Comparison of ENCODE assay signal across 8 cellular contexts in the genomic region with DNA sequence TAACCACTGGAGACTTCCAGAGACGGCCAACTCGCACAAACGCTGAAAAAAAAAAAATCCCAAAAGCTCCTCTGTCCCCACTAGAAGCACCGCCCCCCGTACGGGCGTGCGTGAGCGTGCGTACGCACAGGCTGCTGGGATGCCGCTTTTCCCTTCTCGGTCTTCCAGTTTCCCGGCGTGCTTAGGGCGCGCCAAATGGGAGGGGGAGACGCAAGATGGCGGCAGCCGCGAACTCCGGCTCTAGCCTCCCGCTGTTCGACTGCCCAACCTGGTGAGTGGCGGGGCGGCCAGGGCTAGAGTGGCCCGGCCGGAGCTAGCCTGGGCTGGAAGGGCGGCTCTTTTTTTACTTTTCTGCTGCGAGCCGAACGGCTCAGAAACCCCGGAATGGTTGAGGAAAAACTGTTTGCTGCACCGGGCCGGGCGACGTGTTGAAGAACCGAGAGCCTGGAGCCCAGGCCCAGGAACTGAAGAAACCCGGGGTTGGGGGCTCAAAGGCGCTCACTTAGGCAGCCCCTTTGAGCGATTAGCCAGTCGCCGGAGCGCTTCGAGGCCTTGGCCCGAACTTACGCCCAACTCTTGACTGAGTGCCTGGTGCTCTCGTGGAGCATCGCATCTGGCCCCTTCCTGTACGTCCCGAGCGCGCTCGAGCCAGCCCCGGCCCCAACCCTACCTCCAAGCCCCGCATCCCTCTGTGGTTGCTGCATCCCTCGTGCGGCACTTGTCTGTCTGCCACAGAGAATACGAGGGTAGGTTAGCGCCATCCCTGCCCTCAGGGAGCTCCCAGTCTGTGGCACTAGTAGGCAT.
DNase-seq lines count a peak whose midpoint lies in the region; ATAC-seq and TF ChIP-seq lines count a peak whose summit lies in the region.

A gene (plus strand): TSS at position 162 of the 804 bp plus-strand sequence. CDS start 54 bp downstream, at position 216.

- peak; percentile 94 for DNase-seq in NCI-H2029 (lab: John Stamatoyannopoulos, UW)
- peak; percentile 89 for DNase-seq in T1000 (lab: John Stamatoyannopoulos, UW)
- peak; percentile 98 for DNase-seq in astrocyte of the hippocampus (ENCODE audit: low read depth, low spot score)
- DNase-seq in hippocampal formation (lab: John Stamatoyannopoulos, UW), result peak; percentile 91 to 95
- peak; percentile 86 for DNase-seq in retinal pigment epithelial cell (ENCODE audit: low read depth)

- ATAC-seq in GM18502 (IDR thresholded peaks at IDR 0.05; ENCODE audit: poor library complexity, unreplicated experiment), result peak; percentile 98
- peak; percentile 90 for ATAC-seq in HG02970 (IDR thresholded peaks at IDR 0.05; ENCODE audit: low FRiP score, unreplicated experiment)
- no peak for ATAC-seq in GM21526 (IDR thresholded peaks at IDR 0.05; ENCODE audit: low FRiP score, unreplicated experiment)

- peak within 1 kb of the TSS; percentile 87 for H3K4me3 ChIP-seq in retinal pigment epithelial cell (ENCODE audit: low read length)

- no peak for TF ChIP-seq CTCF in retinal pigment epithelial cell (conservative IDR thresholded peaks at IDR 0.05; ENCODE audit: low read depth, low read length)
